Comparison of ENCODE assay signal across 8 cellular contexts in the genomic region with DNA sequence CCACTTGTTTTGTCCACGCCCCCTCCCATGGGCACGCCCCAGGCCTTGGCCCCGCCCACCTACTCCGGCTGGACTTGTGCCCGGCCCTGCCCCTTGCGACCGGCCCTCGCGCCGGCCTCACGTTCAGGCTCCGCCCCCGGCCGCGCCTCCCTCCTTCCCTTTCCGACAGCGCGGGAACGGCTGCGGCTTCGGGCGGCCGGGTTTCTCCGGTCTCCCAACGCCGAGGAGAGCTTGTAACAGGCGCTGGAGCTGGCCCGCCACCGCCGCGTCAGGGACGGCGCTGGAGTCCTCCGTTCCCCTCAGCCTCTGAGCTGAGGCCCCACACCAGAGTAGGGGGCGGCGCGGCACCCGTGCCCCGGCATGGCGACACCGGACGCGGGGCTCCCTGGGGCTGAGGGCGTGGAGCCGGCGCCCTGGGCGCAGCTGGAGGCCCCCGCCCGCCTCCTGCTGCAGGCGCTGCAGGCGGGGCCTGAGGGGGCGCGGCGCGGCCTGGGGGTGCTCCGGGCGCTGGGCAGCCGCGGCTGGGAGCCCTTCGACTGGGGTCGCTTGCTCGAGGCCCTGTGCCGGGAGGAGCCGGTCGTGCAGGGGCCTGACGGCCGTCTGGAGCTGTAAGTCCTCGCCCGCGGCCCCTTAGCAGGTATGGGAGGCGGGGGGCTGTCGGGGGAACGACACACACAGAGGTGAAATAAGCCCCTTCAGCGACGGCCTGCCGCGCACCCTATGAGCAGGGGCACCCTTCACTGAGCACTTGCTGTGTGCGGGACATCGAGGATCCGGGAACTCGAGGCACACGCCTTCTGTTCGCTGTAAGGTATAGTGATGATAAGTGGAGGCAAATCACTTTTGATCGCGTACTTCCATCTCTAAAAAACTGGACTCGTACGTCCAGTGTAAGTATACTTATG. TPM values are rescaled to one million over a fixed set of nuclear protein-coding genes. Genes with fewer than 3 reads are reported as not detected.
A peak's percentile ranks its signal among the peaks of the same experiment; 100 is the strongest.
DNase-seq lines count a peak whose midpoint lies in the region; ATAC-seq and TF ChIP-seq lines count a peak whose summit lies in the region.

A gene with protein sequence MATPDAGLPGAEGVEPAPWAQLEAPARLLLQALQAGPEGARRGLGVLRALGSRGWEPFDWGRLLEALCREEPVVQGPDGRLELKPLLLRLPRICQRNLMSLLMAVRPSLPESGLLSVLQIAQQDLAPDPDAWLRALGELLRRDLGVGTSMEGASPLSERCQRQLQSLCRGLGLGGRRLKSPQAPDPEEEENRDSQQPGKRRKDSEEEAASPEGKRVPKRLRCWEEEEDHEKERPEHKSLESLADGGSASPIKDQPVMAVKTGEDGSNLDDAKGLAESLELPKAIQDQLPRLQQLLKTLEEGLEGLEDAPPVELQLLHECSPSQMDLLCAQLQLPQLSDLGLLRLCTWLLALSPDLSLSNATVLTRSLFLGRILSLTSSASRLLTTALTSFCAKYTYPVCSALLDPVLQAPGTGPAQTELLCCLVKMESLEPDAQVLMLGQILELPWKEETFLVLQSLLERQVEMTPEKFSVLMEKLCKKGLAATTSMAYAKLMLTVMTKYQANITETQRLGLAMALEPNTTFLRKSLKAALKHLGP (plus strand): TSS at position 153 of the 905 bp plus-strand sequence. CDS start 208 bp downstream, at position 361.

- no peak for TF ChIP-seq CTCF in progenitor cell of endocrine pancreas (IDR thresholded peaks at IDR 0.05; ENCODE audit: unreplicated experiment)
- TF ChIP-seq CTCF in upper lobe of right lung (IDR thresholded peaks at IDR 0.05): no peak

- peak within 1 kb of the TSS; percentile 85 for H3K4me3 Mint-ChIP-seq in T-helper 1 cell treated with Interleukin-12 subunit alpha and Interleukin-12 subunit beta and Interleukin-4 antibody, amounts not matched to agents 30 μg/mL and 1 μg/mL, for 36 hours
- H3K4me3 Mint-ChIP-seq in progenitor cell of endocrine pancreas (ENCODE audit: low read depth): peak within 1 kb of the TSS; percentile 72

- DNase-seq in NCI-H146 (lab: John Stamatoyannopoulos, UW) (peak; percentile 94), amniotic stem cell (lab: John Stamatoyannopoulos, UW) (peak; percentile 89), left cardiac atrium (peak; percentile 94), progenitor cell of endocrine pancreas (ENCODE audit: low spot score, unreplicated experiment) (peak; percentile 99), upper lobe of right lung (peak; percentile 98)

- H3K4me1 Mint-ChIP-seq in T-helper 1 cell treated with Interleukin-12 subunit alpha and Interleukin-12 subunit beta and Interleukin-4 antibody, amounts not matched to agents 30 μg/mL and 1 μg/mL, for 36 hours (ENCODE audit: low read depth): peaks cover 29% of the 10 kb centered on the region
- H3K4me1 Mint-ChIP-seq in progenitor cell of endocrine pancreas (ENCODE audit: low read depth): peaks cover 7% of the 10 kb centered on the region

- H3K4me1 ChIP-seq in upper lobe of right lung: peaks cover 23% of the 10 kb centered on the region

- H3K4me3 ChIP-seq in upper lobe of right lung: peak within 1 kb of the TSS; percentile 76

- H3K36me3 ChIP-seq in upper lobe of right lung: peaks cover 11% of the 10 kb centered on the region

- peak within 1 kb of the TSS; percentile 41 for H3K27ac Mint-ChIP-seq in T-helper 1 cell treated with Interleukin-12 subunit alpha and Interleukin-12 subunit beta and Interleukin-4 antibody, amounts not matched to agents 30 μg/mL and 1 μg/mL, for 36 hours
- H3K27ac Mint-ChIP-seq in progenitor cell of endocrine pancreas: peak within 1 kb of the TSS; percentile 49

- no peaks in the 10 kb centered on the region for H3K9me3 ChIP-seq in upper lobe of right lung

- H3K9me3 Mint-ChIP-seq in T-helper 1 cell treated with Interleukin-12 subunit alpha and Interleukin-12 subunit beta and Interleukin-4 antibody, amounts not matched to agents 30 μg/mL and 1 μg/mL, for 36 hours: no peaks in the 10 kb centered on the region
- H3K9me3 Mint-ChIP-seq in progenitor cell of endocrine pancreas (ENCODE audit: low read depth): no peaks in the 10 kb centered on the region

- peak; percentile 66 for ATAC-seq in GM18499 (IDR thresholded peaks at IDR 0.05; ENCODE audit: insufficient read depth, unreplicated experiment)
- ATAC-seq in HG02852 (IDR thresholded peaks at IDR 0.05; ENCODE audit: unreplicated experiment): peak; percentile 94
- peak; percentile 96 to 97 for ATAC-seq in left cardiac atrium
- ATAC-seq in upper lobe of right lung: peak; percentile 98

- H3K27me3 ChIP-seq in upper lobe of right lung: no peaks in the 10 kb centered on the region

- peaks cover 3% of the 10 kb centered on the region for H3K36me3 Mint-ChIP-seq in T-helper 1 cell treated with Interleukin-12 subunit alpha and Interleukin-12 subunit beta and Interleukin-4 antibody, amounts not matched to agents 30 μg/mL and 1 μg/mL, for 36 hours (ENCODE audit: low read depth)
- peaks cover 11% of the 10 kb centered on the region for H3K36me3 Mint-ChIP-seq in progenitor cell of endocrine pancreas (ENCODE audit: insufficient read depth)

- peaks cover 17% of the 10 kb centered on the region for H3K27me3 Mint-ChIP-seq in T-helper 1 cell treated with Interleukin-12 subunit alpha and Interleukin-12 subunit beta and Interleukin-4 antibody, amounts not matched to agents 30 μg/mL and 1 μg/mL, for 36 hours (ENCODE audit: low read depth)
- peaks cover 21% of the 10 kb centered on the region for H3K27me3 Mint-ChIP-seq in progenitor cell of endocrine pancreas

- peak within 1 kb of the TSS; percentile 34 for H3K27ac ChIP-seq in upper lobe of right lung

- intact Hi-C loops in left cardiac atrium (cut with DNase I) (no loop called here), upper lobe of right lung (cut with DNase I) (no loop called here)

RNA-seq across cellular contexts. Expression of the gene that starts here (rescaled TPM):
- total RNA-seq in left cardiac atrium: 1 to 10 TPM; 1.8 to 3.7 TPM
- 9.3 and 10.6 TPM in 2 replicates for total RNA-seq in progenitor cell of endocrine pancreas
- 10.4 TPM for total RNA-seq in upper lobe of right lung

Comparison
In these comparisons a context has a peak if more than half of its experiments do, and no peak if none do; other contexts are left out.
1. Peak in every context shown above with its lines: DNase-seq, ATAC-seq, H3K4me3 ChIP-seq and H3K27ac ChIP-seq.